8 cellular contexts compared by ENCODE assay signal in the genomic region with DNA sequence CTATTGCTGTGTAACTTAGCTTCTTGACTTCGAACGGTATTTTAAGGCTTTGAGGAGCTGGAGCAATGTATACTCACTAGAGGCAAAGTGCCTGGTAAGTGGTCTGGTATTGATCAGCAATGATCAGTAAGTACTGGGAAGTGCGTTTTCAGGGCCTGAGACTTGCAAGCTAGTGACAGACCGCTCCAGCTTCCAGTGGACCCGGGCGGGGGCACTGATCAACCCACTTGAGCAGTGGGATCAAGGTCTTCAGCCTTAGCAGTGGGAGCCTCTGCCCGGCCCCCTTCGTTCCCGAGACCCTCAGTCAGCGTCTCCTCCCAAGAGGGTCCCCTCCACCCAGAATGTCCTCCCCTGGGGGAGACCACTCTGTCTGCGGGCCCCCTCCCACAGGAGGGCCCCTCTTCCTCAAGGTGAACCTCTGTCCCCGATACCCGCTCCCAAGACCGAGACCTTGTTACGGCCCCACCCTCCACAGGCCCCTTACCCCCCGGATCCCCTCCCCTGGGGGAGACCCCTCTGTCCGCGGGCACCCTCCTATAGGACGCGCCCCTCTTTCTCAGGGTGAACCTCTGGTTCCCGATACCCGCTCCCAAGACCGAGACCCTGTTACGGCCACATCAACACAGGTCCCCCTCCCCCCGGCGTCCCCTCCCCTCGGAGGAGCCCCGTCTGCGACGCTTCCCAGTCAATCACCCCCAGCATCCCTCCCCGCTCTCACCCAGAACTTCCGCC. TPM values are rescaled to one million over a fixed set of nuclear protein-coding genes. Genes with fewer than 3 reads are reported as not detected.
DNase-seq lines count a peak whose midpoint lies in the region; ATAC-seq and FAIRE-seq lines count a peak whose summit lies in the region.

No MANE protein-coding gene starts in this region.

- DNase-seq in activated T-cell treated with anti-CD3 and anti-CD28 coated beads, Interleukin-2, amount 50 U/mL, for 72 hours: peak in 1 of 2 donors; percentile 5
- DNase-seq in activated T-cell treated with anti-CD3 and anti-CD28 coated beads for 4 hours (no peak), head of caudate nucleus (peak in 32 of 42 donors; percentile 11 to 89 (median 24)), posterior cingulate gyrus (peak in 7 of 10 donors; percentile 11 to 84 (median 22)), urothelium cell line (ENCODE audit: low spot score) (no peak), mucosa of gallbladder (ENCODE audit: low spot score) (no peak)
- no peak for DNase-seq in activated CD8-positive, alpha-beta T cell treated with anti-CD3 and anti-CD28 coated beads, Interleukin-2, amount 10 ng/mL, durations not matched to agents 7 days and 5 days

- peak overlapping the region; percentile 90 for H3K27ac Mint-ChIP-seq in activated T-cell treated with anti-CD3 and anti-CD28 coated beads, Interleukin-2, amount 50 U/mL, for 72 hours
- peak overlapping the region; percentile 90 for H3K27ac Mint-ChIP-seq in activated CD8-positive, alpha-beta T cell treated with anti-CD3 and anti-CD28 coated beads, Interleukin-2, amount 10 ng/mL, durations not matched to agents 7 days and 5 days

- POLR2A ChIA-PET in activated CD8-positive, alpha-beta T cell treated with anti-CD3 and anti-CD28 coated beads, Interleukin-2, amount 10 ng/mL, durations not matched to agents 7 days and 5 days (lab: Charles Lee): no interaction called here

- FAIRE-seq in urothelium cell line (lab: Jason Lieb, UNC): no peak

- CTCF ChIA-PET in activated CD8-positive, alpha-beta T cell treated with anti-CD3 and anti-CD28 coated beads, Interleukin-2, amount 10 ng/mL, durations not matched to agents 7 days and 5 days (lab: Charles Lee): interaction anchor here (0.8 to 0.9 kb wide), 2 partner anchors 26 to 93 kb away, joined by 3 read pairs; no protein-coding TSS in a partner anchor

- peaks cover 35% of the 10 kb centered on the region for H3K4me1 Mint-ChIP-seq in activated T-cell treated with anti-CD3 and anti-CD28 coated beads, Interleukin-2, amount 50 U/mL, for 72 hours (ENCODE audit: low read depth)
- peaks cover 31% of the 10 kb centered on the region for H3K4me1 Mint-ChIP-seq in activated CD8-positive, alpha-beta T cell treated with anti-CD3 and anti-CD28 coated beads, Interleukin-2, amount 10 ng/mL, durations not matched to agents 7 days and 5 days (ENCODE audit: low read depth)

- H3K36me3 Mint-ChIP-seq in activated T-cell treated with anti-CD3 and anti-CD28 coated beads, Interleukin-2, amount 50 U/mL, for 72 hours (ENCODE audit: insufficient read depth in 2 of 2): peaks cover 0 to 3% of the 10 kb centered on the region in 2 donors
- H3K36me3 Mint-ChIP-seq in activated CD8-positive, alpha-beta T cell treated with anti-CD3 and anti-CD28 coated beads, Interleukin-2, amount 10 ng/mL, durations not matched to agents 7 days and 5 days (ENCODE audit: low read depth): peaks cover 16% of the 10 kb centered on the region

- peaks cover 12% of the 10 kb centered on the region for H3K27me3 Mint-ChIP-seq in activated T-cell treated with anti-CD3 and anti-CD28 coated beads, Interleukin-2, amount 50 U/mL, for 72 hours (ENCODE audit: low read depth)
- peaks cover 9% of the 10 kb centered on the region for H3K27me3 Mint-ChIP-seq in activated CD8-positive, alpha-beta T cell treated with anti-CD3 and anti-CD28 coated beads, Interleukin-2, amount 10 ng/mL, durations not matched to agents 7 days and 5 days (ENCODE audit: low read depth)

- no peaks in the 10 kb centered on the region for H3K9me3 Mint-ChIP-seq in activated T-cell treated with anti-CD3 and anti-CD28 coated beads, Interleukin-2, amount 50 U/mL, for 72 hours
- H3K9me3 Mint-ChIP-seq in activated CD8-positive, alpha-beta T cell treated with anti-CD3 and anti-CD28 coated beads, Interleukin-2, amount 10 ng/mL, durations not matched to agents 7 days and 5 days (ENCODE audit: insufficient read depth): no peaks in the 10 kb centered on the region

- intact Hi-C loops in head of caudate nucleus (cut with DNase I): no loop called here
- intact Hi-C loops in posterior cingulate gyrus (cut with DNase I): no loop called here

- H3K4me3 Mint-ChIP-seq in activated T-cell treated with anti-CD3 and anti-CD28 coated beads, Interleukin-2, amount 50 U/mL, for 72 hours: peak overlapping the region; percentile 93
- peak overlapping the region; percentile 83 for H3K4me3 Mint-ChIP-seq in activated CD8-positive, alpha-beta T cell treated with anti-CD3 and anti-CD28 coated beads, Interleukin-2, amount 10 ng/mL, durations not matched to agents 7 days and 5 days

- no peak for ATAC-seq in activated T-cell treated with anti-CD3 and anti-CD28 coated beads, Interleukin-2, amount 50 U/mL, for 72 hours (replicated peaks in 1 of 2)
- no peak for ATAC-seq in activated CD8-positive, alpha-beta T cell treated with anti-CD3 and anti-CD28 coated beads, Interleukin-2, amount 10 ng/mL, durations not matched to agents 7 days and 5 days
- ATAC-seq in HG03039 (IDR thresholded peaks at IDR 0.05; ENCODE audit: unreplicated experiment): no peak

RNA-seq across cellular contexts. Expression of a gene that starts 0.4 kb away (rescaled TPM):
- total RNA-seq in activated T-cell treated with anti-CD3 and anti-CD28 coated beads, Interleukin-2, amount 50 U/mL, for 72 hours: 10 to 100 TPM; 88.7 to 93.9 TPM
- 100 to 1,000 TPM; 106 to 114 TPM for total RNA-seq in activated CD8-positive, alpha-beta T cell treated with anti-CD3 and anti-CD28 coated beads, Interleukin-2, amount 10 ng/mL, durations not matched to agents 7 days and 5 days
- 135 TPM for total RNA-seq in mucosa of gallbladder

Comparison
In these comparisons a context has a peak if more than half of its experiments do, and no peak if none do; other contexts are left out.
1. DNase-seq: peak in head of caudate nucleus (32 of 42) and posterior cingulate gyrus (7 of 10); none in activated T-cell treated with anti-CD3 and anti-CD28 coated beads for 4 hours (single experiment), activated CD8-positive, alpha-beta T cell treated with anti-CD3 and anti-CD28 coated beads, Interleukin-2, amount 10 ng/mL, durations not matched to agents 7 days and 5 days (single experiment), urothelium cell line (single experiment) and mucosa of gallbladder (single experiment).